Comparison of ENCODE assay signal across 27 cellular contexts in the genomic region with DNA sequence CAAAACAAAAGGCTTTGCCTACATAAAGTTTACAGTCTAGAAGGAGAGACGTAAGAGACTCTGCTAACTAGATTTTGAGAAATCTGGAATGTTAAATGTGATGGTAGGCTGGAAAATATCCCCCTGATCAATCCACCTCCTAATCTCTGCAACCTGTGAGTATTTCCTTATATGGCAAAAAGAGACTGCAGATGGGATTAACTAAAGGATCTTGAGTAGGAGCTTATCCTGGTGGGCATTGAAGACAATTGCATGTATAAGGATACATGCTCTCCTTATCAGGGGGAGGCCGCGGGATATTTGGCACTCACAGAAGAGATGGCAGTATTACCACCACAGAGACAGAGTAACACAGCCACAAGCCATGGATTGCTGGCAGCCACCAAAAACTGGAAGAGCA.
"Had no signal": no experiment of that assay in that cellular context is flagged by ENCODE, and none has a peak within 500 bp of the region (broad histone marks: within the 10 kb centered on the region; RNA-seq: fewer than 3 reads in every experiment).

No MANE protein-coding gene starts in this region.

- H3K4me3 ChIP-seq: PC-9 had no signal

- DNase-seq: activated CD4-positive, alpha-beta T cell treated with anti-CD3 and anti-CD28 coated beads, Interleukin-2, amount 10 ng/mL, durations not matched to agents 24 days and 14 days; activated CD4-positive, alpha-beta T cell treated with anti-CD3 and anti-CD28 coated beads, Interleukin-2, amount 50 U/mL, for 4 hours; activated CD8-positive, alpha-beta T cell treated with anti-CD3 and anti-CD28 coated beads for 36 hours; activated effector memory CD4-positive, alpha-beta T cell treated with anti-CD3 and anti-CD28 coated beads, Interleukin-2, amount 50 U/mL, for 16 hours; activated naive CD4-positive, alpha-beta T cell; activated naive CD4-positive, alpha-beta T cell treated with anti-CD3 and anti-CD28 coated beads, Interleukin-2, amount 50 U/mL, for 16 hours; activated naive CD8-positive, alpha-beta T cell treated with anti-CD3 and anti-CD28 coated beads for 36 hours; activated T-cell treated with anti-CD3 and anti-CD28 coated beads, Interleukin-2, amount 50 U/mL, for 1 hour; activated T-cell treated with anti-CD3 and anti-CD28 coated beads, Interleukin-2, amount 50 U/mL, for 72 hours; amniotic stem cell; aorta; brain microvascular endothelial cell; central memory CD4-positive, alpha-beta T cell; Karpas-422; NCI-H1105; NCI-H1417 treated with DMSO at 0.1 percent for 48 hours; NCI-H187 treated with DMSO at 0.1 percent for 48 hours; NCI-H2081; NCI-H345; NCI-H774; PC-9; SIG-M5; T1000; WERI-Rb-1 had no signal

- H3K9me3 Mint-ChIP-seq: activated CD8-positive, alpha-beta T cell treated with anti-CD3 and anti-CD28 coated beads for 36 hours; activated naive CD8-positive, alpha-beta T cell treated with anti-CD3 and anti-CD28 coated beads for 36 hours; activated T-cell treated with anti-CD3 and anti-CD28 coated beads, Interleukin-2, amount 50 U/mL, for 72 hours; activated T-helper 17 cell treated with anti-CD3 and anti-CD28 coated beads, Interleukin-2, amount 50 U/mL, for 72 hours had no signal

- H3K4me3 Mint-ChIP-seq: activated CD4-positive, alpha-beta T cell treated with anti-CD3 and anti-CD28 coated beads, Interleukin-2, amount 10 ng/mL, durations not matched to agents 24 days and 14 days; activated CD8-positive, alpha-beta T cell treated with anti-CD3 and anti-CD28 coated beads for 36 hours; activated naive CD8-positive, alpha-beta T cell treated with anti-CD3 and anti-CD28 coated beads for 36 hours; activated T-cell treated with anti-CD3 and anti-CD28 coated beads, Interleukin-2, amount 50 U/mL, for 72 hours; activated T-helper 17 cell treated with anti-CD3 and anti-CD28 coated beads, Interleukin-2, amount 50 U/mL, for 72 hours had no signal

- H3K27me3 Mint-ChIP-seq: activated CD8-positive, alpha-beta T cell treated with anti-CD3 and anti-CD28 coated beads for 36 hours; activated naive CD8-positive, alpha-beta T cell treated with anti-CD3 and anti-CD28 coated beads for 36 hours had no signal

- H3K27ac Mint-ChIP-seq: activated CD4-positive, alpha-beta T cell treated with anti-CD3 and anti-CD28 coated beads, Interleukin-2, amount 10 ng/mL, durations not matched to agents 24 days and 14 days; activated CD8-positive, alpha-beta T cell treated with anti-CD3 and anti-CD28 coated beads for 36 hours; activated naive CD8-positive, alpha-beta T cell treated with anti-CD3 and anti-CD28 coated beads for 36 hours; activated T-cell treated with anti-CD3 and anti-CD28 coated beads, Interleukin-2, amount 50 U/mL, for 72 hours; activated T-helper 17 cell treated with anti-CD3 and anti-CD28 coated beads, Interleukin-2, amount 50 U/mL, for 72 hours had no signal

- H3K36me3 ChIP-seq: brain microvascular endothelial cell, WERI-Rb-1 had no signal

- ATAC-seq: activated CD8-positive, alpha-beta T cell treated with anti-CD3 and anti-CD28 coated beads for 36 hours; activated T-cell treated with anti-CD3 and anti-CD28 coated beads, Interleukin-2, amount 50 U/mL, for 72 hours; activated T-helper 17 cell treated with anti-CD3 and anti-CD28 coated beads, Interleukin-2, amount 50 U/mL, for 72 hours; Right ventricle myocardium inferior had no signal

- H3K4me2 ChIP-seq: PC-9 had no signal

- H3K27ac ChIP-seq: brain microvascular endothelial cell, PC-9, RWPE1, WERI-Rb-1 had no signal

- H2AFZ ChIP-seq: PC-9 had no signal

- H3K36me3 Mint-ChIP-seq: activated naive CD8-positive, alpha-beta T cell treated with anti-CD3 and anti-CD28 coated beads for 36 hours had no signal

- H3K27me3 ChIP-seq: brain microvascular endothelial cell had no signal
